ENCODE assay signal across 15 cellular contexts in the genomic region with DNA sequence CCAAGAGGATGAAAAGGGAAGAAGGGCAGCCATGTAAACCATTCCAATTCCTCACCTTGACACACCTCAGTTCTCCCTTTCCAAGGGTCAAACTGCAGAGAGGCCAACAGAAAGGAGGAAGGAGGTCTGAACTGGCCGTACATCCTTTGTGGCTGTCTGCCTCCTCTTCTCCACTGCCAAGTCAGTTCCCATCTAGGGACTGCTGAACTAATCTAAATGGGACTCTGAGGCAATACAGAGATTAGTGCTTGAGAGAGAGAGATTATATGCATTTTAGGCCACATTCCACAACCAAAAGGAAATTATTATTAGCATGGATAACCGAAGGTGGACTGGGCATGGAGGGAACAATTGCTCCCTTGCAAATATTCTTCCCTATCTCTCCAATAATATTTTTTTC. TPM values are rescaled to one million over a fixed set of nuclear protein-coding genes. Genes with fewer than 3 reads are reported as not detected.
DNase-seq lines count a peak whose midpoint lies in the region; ATAC-seq and TF ChIP-seq lines count a peak whose summit lies in the region.
"Had no signal": no experiment of that assay in that cellular context is flagged by ENCODE, and none has a peak within 500 bp of the region (broad histone marks: within the 10 kb centered on the region; RNA-seq: fewer than 3 reads in every experiment).

No MANE protein-coding gene starts in this region.

- no peak overlapping the region for H4K91ac ChIP-seq in H9 (ENCODE audit: insufficient read length, low read depth, low read length)

- TF ChIP-seq CTCF in H9 (conservative IDR thresholded peaks at IDR 0.05) (no peak), ascending aorta (IDR thresholded peaks at IDR 0.05) (no peak), glutamatergic neuron (IDR thresholded peaks at IDR 0.05; ENCODE audit: partially characterized antibody, unreplicated experiment) (no peak), thyroid gland (IDR thresholded peaks at IDR 0.05) (no peak), omental fat pad (IDR thresholded peaks at IDR 0.05) (no peak)
- TF ChIP-seq CTCF in CD8-positive, alpha-beta T cell (IDR thresholded peaks at IDR 0.05), result no peak

- no peaks in the 10 kb centered on the region for H3K36me3 ChIP-seq in ascending aorta
- H3K36me3 ChIP-seq in thyroid gland, result no peaks in the 10 kb centered on the region
- H3K36me3 ChIP-seq in CD8-positive, alpha-beta T cell (ENCODE audit: insufficient read depth, low read length), result no peaks in the 10 kb centered on the region

- H3K27ac Mint-ChIP-seq in H9, result no peak overlapping the region
- H3K27ac Mint-ChIP-seq in glutamatergic neuron (ENCODE audit: unreplicated experiment), result peak overlapping the region; percentile 13
- H3K27ac Mint-ChIP-seq in CD8-positive, alpha-beta T cell, result no peak overlapping the region
- H3K27ac Mint-ChIP-seq: activated T-helper 1 cell treated with anti-CD3 and anti-CD28 coated beads, Interleukin-12 subunit alpha, Interleukin-12 subunit beta, Interleukin-2, Interleukin-4 antibody, amounts not matched to agents 30 ng/mL and 10 ng/mL and 1 ng/mL, durations not matched to agents 14 hours and 24 hours and 36 hours had no signal

- H3T11ph ChIP-seq in H9 (ENCODE audit: low read length), result no peak overlapping the region

- DNase-seq in H9 (no peak), ascending aorta (ENCODE audit: low spot score in 2 of 2) (no peak), glutamatergic neuron (no peak), skeletal muscle cell (ENCODE audit: low read depth) (no peak), head of caudate nucleus (no peak), thyroid gland (no peak), omental fat pad (ENCODE audit: low spot score) (no peak)
- no peak for DNase-seq in CD8-positive, alpha-beta T cell
- DNase-seq: cerebellar nuclear complex; NCI-H2029; stimulated activated CD4-positive, alpha-beta T cell treated with anti-CD3 and anti-CD28 coated beads, Interleukin-4, amount 100 ng/mL, for 4 hours; testis had no signal

- no peak overlapping the region for H2AK5ac ChIP-seq in H9 (ENCODE audit: insufficient read length, low read length)

- H3K4me3 ChIP-seq in ascending aorta (peak overlapping the region; percentile 90 to 97), skeletal muscle cell (ENCODE audit: low read depth, low read length) (peak overlapping the region; percentile 76), thyroid gland (replicated peaks in 1 of 3) (peak overlapping the region in 1 of 3 donors; percentile 54)
- H3K4me3 ChIP-seq in CD8-positive, alpha-beta T cell (ENCODE audit: low read depth, low read length), result no peak overlapping the region
- H3K4me3 ChIP-seq: testis had no signal

- no peak overlapping the region for H2BK5ac ChIP-seq in H9 (ENCODE audit: insufficient read length, low read length)

- H3K27ac ChIP-seq in H9 (ENCODE audit: insufficient read length, low read depth, low read length) (no peak overlapping the region), ascending aorta (no peak overlapping the region), thyroid gland (no peak overlapping the region)
- no peak overlapping the region for H3K27ac ChIP-seq in CD8-positive, alpha-beta T cell (ENCODE audit: low read depth, low read length)
- H3K27ac ChIP-seq: testis had no signal

- H2BK12ac ChIP-seq in H9 (ENCODE audit: insufficient read length, low read depth, low read length), result no peak overlapping the region

- TF ChIP-seq POLR2A in thyroid gland (IDR thresholded peaks at IDR 0.05), result no peak

- H3K14ac ChIP-seq in H9 (ENCODE audit: insufficient read depth, low read length), result no peak overlapping the region

- peaks cover 3 to 11% (median 3%) of the 10 kb centered on the region in 3 experiments; a peak in 5 of 7 replicates for H3K36me3 Mint-ChIP-seq in H9 (ENCODE audit: insufficient read depth in 1 of 3, low read depth in 3 of 3)
- H3K36me3 Mint-ChIP-seq in glutamatergic neuron (ENCODE audit: unreplicated experiment), result no peaks in the 10 kb centered on the region
- H3K36me3 Mint-ChIP-seq in CD8-positive, alpha-beta T cell, result no peaks in the 10 kb centered on the region

- H2BK15ac ChIP-seq in H9 (ENCODE audit: low read depth, low read length), result no peak overlapping the region

- H3K4me2 ChIP-seq in H9 (ENCODE audit: insufficient read depth, insufficient read length, low read length), result peak overlapping the region; percentile 86

- H3K27me3 Mint-ChIP-seq in H9 (ENCODE audit: low read depth) (no peaks in the 10 kb centered on the region; the same call in 1 of the 2 replicates), glutamatergic neuron (ENCODE audit: unreplicated experiment) (no peaks in the 10 kb centered on the region)
- peaks cover 51% of the 10 kb centered on the region for H3K27me3 Mint-ChIP-seq in CD8-positive, alpha-beta T cell (ENCODE audit: low read depth)

- H3K23me2 ChIP-seq in H9 (ENCODE audit: insufficient read length, low read depth, low read length, poor library complexity, severe bottlenecking), result peaks cover 23% of the 10 kb centered on the region

- H3K4me1 Mint-ChIP-seq in H9 (peaks cover 55 to 57% of the 10 kb centered on the region in 2 experiments), glutamatergic neuron (ENCODE audit: low read depth, unreplicated experiment) (peaks cover 21% of the 10 kb centered on the region)
- peaks cover 15% of the 10 kb centered on the region for H3K4me1 Mint-ChIP-seq in CD8-positive, alpha-beta T cell (ENCODE audit: low read depth)

- H3K18ac ChIP-seq in H9 (ENCODE audit: insufficient read length, low read depth, low read length), result no peak overlapping the region

- CTCF ChIA-PET in CD8-positive, alpha-beta T cell (lab: Charles Lee), result no interaction called here

- H3K9me3 ChIP-seq in H9 (ENCODE audit: control insufficient read depth, low read depth, low read length) (no peaks in the 10 kb centered on the region), ascending aorta (no peaks in the 10 kb centered on the region), thyroid gland (no peaks in the 10 kb centered on the region)
- no peaks in the 10 kb centered on the region for H3K9me3 ChIP-seq in CD8-positive, alpha-beta T cell (ENCODE audit: low read length)
- H3K9me3 ChIP-seq: testis had no signal

- H3K79me2 ChIP-seq in H9 (ENCODE audit: insufficient read depth, low read length), result peaks cover 28% of the 10 kb centered on the region; the same call in 1 of the 2 replicates

- no peak overlapping the region for H4K8ac ChIP-seq in H9 (replicated peaks; ENCODE audit: insufficient read length, low read depth, low read length)

- H3K4ac ChIP-seq in H9 (ENCODE audit: low read depth, low read length), result no peak overlapping the region

- POLR2A ChIA-PET in CD8-positive, alpha-beta T cell (lab: Charles Lee), result no interaction called here

- H4K20me1 ChIP-seq in H9 (ENCODE audit: control insufficient read depth, insufficient read depth, insufficient read length), result no peaks in the 10 kb centered on the region

- no peak overlapping the region for H3K9ac ChIP-seq in H9 (ENCODE audit: extremely low read depth, insufficient read length, low read length)

- H3K9me3 Mint-ChIP-seq in H9 (no peaks in the 10 kb centered on the region), glutamatergic neuron (ENCODE audit: unreplicated experiment) (peaks cover 5% of the 10 kb centered on the region)
- H3K9me3 Mint-ChIP-seq in CD8-positive, alpha-beta T cell, result no peaks in the 10 kb centered on the region
- H3K9me3 Mint-ChIP-seq: activated T-helper 1 cell treated with anti-CD3 and anti-CD28 coated beads, Interleukin-12 subunit alpha, Interleukin-12 subunit beta, Interleukin-2, Interleukin-4 antibody, amounts not matched to agents 30 ng/mL and 10 ng/mL and 1 ng/mL, durations not matched to agents 14 hours and 24 hours and 36 hours had no signal

- no CpG with 5 or more reads among the region's 2 CpGs for WGBS in H9 (ENCODE audit: extremely low coverage, insufficient read length, low lambda C conversion rate)
- 44 to 58% methylated on average over 2 of the region's 2 CpGs for WGBS in thyroid gland, 2 donors

- intact Hi-C loops in ascending aorta (cut with DNase I) (no loop called here), head of caudate nucleus (cut with DNase I) (no loop called here), thyroid gland (cut with DNase I) (no loop called here)
- intact Hi-C loops in CD8-positive, alpha-beta T cell (cut with DNase I, micrococcal nuclease), result no loop called here

- no peak overlapping the region for H3K56ac ChIP-seq in H9 (ENCODE audit: insufficient read length, low read depth, low read length)

- H3K79me1 ChIP-seq in H9 (ENCODE audit: insufficient read depth, low read depth, low read length, poor library complexity, severe bottlenecking), result peaks cover 14% of the 10 kb centered on the region

- H3K27me3 ChIP-seq in H9 (ENCODE audit: insufficient read depth, low read length), result no peaks in the 10 kb centered on the region
- no peaks in the 10 kb centered on the region for H3K27me3 ChIP-seq in ascending aorta
- H3K27me3 ChIP-seq in thyroid gland, result no peaks in the 10 kb centered on the region
- H3K27me3 ChIP-seq in CD8-positive, alpha-beta T cell (ENCODE audit: insufficient read depth, low read length), result peaks cover 13% of the 10 kb centered on the region
- H3K27me3 ChIP-seq: testis had no signal

- peaks cover 10% of the 10 kb centered on the region for H3K4me1 ChIP-seq in H9 (ENCODE audit: insufficient read depth, low read length)
- H3K4me1 ChIP-seq in ascending aorta, result peaks cover 17 to 31% of the 10 kb centered on the region in 2 donors
- H3K4me1 ChIP-seq in thyroid gland, result peaks cover 33 to 37% of the 10 kb centered on the region in 2 donors
- peaks cover 18% of the 10 kb centered on the region for H3K4me1 ChIP-seq in CD8-positive, alpha-beta T cell (ENCODE audit: insufficient read depth, low read length)

- ATAC-seq in CD8-positive, alpha-beta T cell, result no peak
- no peak for ATAC-seq in omental fat pad (ENCODE audit: low FRiP score)
- ATAC-seq: activated CD4-positive, CD25-positive, alpha-beta regulatory T cell treated with anti-CD3 and anti-CD28 coated beads, Interleukin-2, amount 50 U/mL, for 24 hours had no signal

- no peak overlapping the region for H3K23ac ChIP-seq in H9 (ENCODE audit: insufficient read length, low read depth, low read length)

- H4K5ac ChIP-seq in H9 (ENCODE audit: insufficient read length, low read depth, low read length), result no peak overlapping the region

- H2AFZ ChIP-seq in H9 (ENCODE audit: low read length), result no peak overlapping the region

- H3K4me3 Mint-ChIP-seq in H9, result peak overlapping the region; percentile 86 to 91
- peak overlapping the region; percentile 94 for H3K4me3 Mint-ChIP-seq in glutamatergic neuron (ENCODE audit: unreplicated experiment)
- H3K4me3 Mint-ChIP-seq in CD8-positive, alpha-beta T cell, result no peak overlapping the region
- H3K4me3 Mint-ChIP-seq: activated T-helper 1 cell treated with anti-CD3 and anti-CD28 coated beads, Interleukin-12 subunit alpha, Interleukin-12 subunit beta, Interleukin-2, Interleukin-4 antibody, amounts not matched to agents 30 ng/mL and 10 ng/mL and 1 ng/mL, durations not matched to agents 14 hours and 24 hours and 36 hours had no signal

- no peak overlapping the region for H2BK20ac ChIP-seq in H9 (ENCODE audit: low read depth, low read length, poor library complexity, severe bottlenecking)

- no peak overlapping the region for H2BK120ac ChIP-seq in H9 (ENCODE audit: low read depth, low read length, poor library complexity, severe bottlenecking)

RNA-seq across cellular contexts. Expression of a gene that starts 2.7 kb away (rescaled TPM):
- total RNA-seq in H9 (2021), result 38.1 and 41.1 TPM in 2 replicates
- total RNA-seq in ascending aorta, result 43.5 TPM
- 40.5 TPM for total RNA-seq in glutamatergic neuron (ENCODE audit: unreplicated experiment)
- 10 to 100 TPM; 31.2 to 56.2 (median 47.4) TPM for total RNA-seq in thyroid gland
- 1 to 10 TPM; 5.9 to 6.1 TPM for total RNA-seq in CD8-positive, alpha-beta T cell
- total RNA-seq in omental fat pad, result 10 to 100 TPM; 26.4 to 46.5 (median 35.6) TPM

RNA-seq across cellular contexts. Expression of a gene that starts 56.8 kb away (rescaled TPM):
- total RNA-seq in H9 (2021) (0.75 and 0.96 TPM in 2 replicates), ascending aorta (not detected), glutamatergic neuron (ENCODE audit: unreplicated experiment) (not detected), thyroid gland (not detected), omental fat pad (not detected)
- not detected for total RNA-seq in CD8-positive, alpha-beta T cell
- total RNA-seq: activated T-helper 1 cell treated with anti-CD3 and anti-CD28 coated beads, Interleukin-12 subunit alpha, Interleukin-12 subunit beta, Interleukin-2, Interleukin-4 antibody, amounts not matched to agents 30 ng/mL and 10 ng/mL and 1 ng/mL, durations not matched to agents 14 hours and 24 hours and 36 hours; RPMI7951 had no signal
